12 cellular contexts compared by ENCODE assay signal in genomic region chr15:71252036-71252898, GRCh38.
DNase-seq lines count a peak whose midpoint lies in the region; FAIRE-seq and TF ChIP-seq lines count a peak whose summit lies in the region.
"Had no signal": no experiment of that assay in that cellular context is flagged by ENCODE, and none has a peak within 500 bp of the region (broad histone marks: within the 10 kb centered on the region; RNA-seq: fewer than 3 reads in every experiment).

No MANE protein-coding gene starts in this region.

- H3K27me3 ChIP-seq in adrenal gland (no peaks in the 10 kb centered on the region), testis (no peaks in the 10 kb centered on the region), HAP-1 (ENCODE audit: low read depth) (no peaks in the 10 kb centered on the region)

- H3K9me3 ChIP-seq in adrenal gland (replicated peaks in 1 of 3) (no peaks in the 10 kb centered on the region), testis (no peaks in the 10 kb centered on the region), HAP-1 (no peaks in the 10 kb centered on the region)

- H3K27ac ChIP-seq in adrenal gland (peak overlapping the region; percentile 41 to 79 (median 49)), testis (peak overlapping the region in 1 of 2 donors; percentile 58)

- FAIRE-seq in urothelium cell line (lab: Jason Lieb, UNC), result no peak
- FAIRE-seq: A204.1 had no signal

- TF ChIP-seq POLR2A in adrenal gland (IDR thresholded peaks at IDR 0.05) (no peak), testis (IDR thresholded peaks at IDR 0.05) (no peak)

- WGBS in adrenal gland, 4 donors, result 38 to 67% (median 46%) methylated on average over 6 of the region's 6 CpGs
- WGBS in testis, 2 donors, result 54 to 69% methylated on average over 6 of the region's 6 CpGs

- TF ChIP-seq CTCF in adrenal gland (IDR thresholded peaks at IDR 0.05), result peak in 4 of 6 experiments; percentile 16 to 32 (median 27)
- no peak for TF ChIP-seq CTCF in testis (IDR thresholded peaks at IDR 0.05)

- in situ Hi-C loops in KBM-7 (cut with MboI; ENCODE audit: low pct_unique_long_range_greater_than_20kb, low sequenced_read_pairs) (no loop called here), HAP-1 (cut with MboI; ENCODE audit: low sequenced_read_pairs) (no loop called here)

- DNase-seq in NCI-H146 (lab: John Stamatoyannopoulos, UW), result peak; percentile 28
- DNase-seq in NCI-H146 treated with DMSO at 0.1 percent for 48 hours (lab: John Stamatoyannopoulos, UW; ENCODE audit: unreplicated experiment), result no peak
- DNase-seq in adrenal gland, result peak; percentile 45 to 91 (median 66)
- DNase-seq in iris pigment epithelial cell (ENCODE audit: low read depth), result peak; percentile 80
- peak; percentile 38 for DNase-seq in testis
- no peak for DNase-seq in urothelium cell line (ENCODE audit: low spot score)
- no peak for DNase-seq in KBM-7
- DNase-seq in HAP-1 (ENCODE audit: low spot score in 2 of 2), result no peak
- DNase-seq: DMS53; NCI-H1436 treated with DMSO at 0.1 percent for 48 hours; stimulated activated naive CD4-positive, alpha-beta T cell had no signal

- no peaks in the 10 kb centered on the region for H3K36me3 ChIP-seq in adrenal gland (replicated peaks in 1 of 2)
- H3K36me3 ChIP-seq in testis (ENCODE audit: low read depth, missing control alignments), result no peaks in the 10 kb centered on the region
- no peaks in the 10 kb centered on the region for H3K36me3 ChIP-seq in HAP-1 (replicated peaks)

- intact Hi-C loops in adrenal gland (cut with DNase I), result no loop called here
- intact Hi-C loops in testis (cut with DNase I; ENCODE audit: low total_unique reads), result no loop called here

- H3K4me1 ChIP-seq in adrenal gland (replicated peaks in 1 of 2) (peaks cover 0 to 30% of the 10 kb centered on the region in 2 donors), testis (peaks cover 17% of the 10 kb centered on the region), HAP-1 (no peaks in the 10 kb centered on the region; the same call in 1 of the 2 replicates)

- H3K4me3 ChIP-seq in adrenal gland (no peak overlapping the region), testis (no peak overlapping the region), HAP-1 (no peak overlapping the region)

Comparison
In these comparisons a context has a peak if more than half of its experiments do, and no peak if none do; other contexts are left out.
1. DNase-seq: peak in NCI-H146 (single experiment), adrenal gland (7 of 7), iris pigment epithelial cell (single experiment) and testis (single experiment); none in NCI-H146 treated with DMSO at 0.1 percent for 48 hours (single experiment), urothelium cell line (single experiment), KBM-7 (single experiment) and HAP-1 (0 of 2).
2. CTCF ChIP-seq: peak in adrenal gland (4 of 6); none in testis (0 of 3).